Comparison of ENCODE assay signal across 28 cellular contexts in the genomic region with DNA sequence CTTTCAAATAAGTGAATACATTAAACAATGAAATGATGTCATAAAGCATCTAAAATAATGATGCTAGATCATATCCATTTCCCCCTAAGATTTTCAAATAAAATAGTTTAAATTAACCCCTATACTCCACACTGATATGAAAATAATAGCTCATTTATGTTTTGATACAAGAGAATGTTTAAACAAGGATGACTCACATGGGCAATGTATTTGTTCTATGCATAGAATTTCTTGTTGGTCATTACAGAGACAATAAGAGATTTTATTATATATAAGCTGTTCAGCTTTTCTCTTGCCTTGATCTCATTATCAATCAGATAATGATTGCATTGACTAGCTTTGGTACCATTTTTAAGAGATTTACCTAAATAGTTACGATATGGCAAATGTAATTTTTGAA.
"Had no signal": no experiment of that assay in that cellular context is flagged by ENCODE, and none has a peak within 500 bp of the region (broad histone marks: within the 10 kb centered on the region; RNA-seq: fewer than 3 reads in every experiment).

No MANE protein-coding gene starts in this region.

- H3K9me3 Mint-ChIP-seq: activated B cell treated with CpG ODN at 0.5 μM for 24 hours; activated CD4-positive, alpha-beta T cell treated with anti-CD3 and anti-CD28 coated beads, Interleukin-2, amount 10 ng/mL, durations not matched to agents 24 days and 14 days; activated naive CD8-positive, alpha-beta T cell treated with anti-CD3 and anti-CD28 coated beads, Interleukin-2, amount 50 U/mL, for 24 hours; activated T-cell treated with anti-CD3 and anti-CD28 coated beads, Interleukin-2, amount 50 U/mL, for 24 hours had no signal

- H3K4me1 Mint-ChIP-seq: activated CD4-positive, alpha-beta T cell treated with anti-CD3 and anti-CD28 coated beads, Interleukin-2, amount 10 ng/mL, durations not matched to agents 24 days and 14 days; activated CD8-positive, alpha-beta memory T cell treated with anti-CD3 and anti-CD28 coated beads, Interleukin-2, amount 10 ng/mL, durations not matched to agents 7 days and 5 days; activated naive CD8-positive, alpha-beta T cell treated with anti-CD3 and anti-CD28 coated beads, Interleukin-2, amount 50 U/mL, for 24 hours; T-cell had no signal

- H3K36me3 Mint-ChIP-seq: activated CD8-positive, alpha-beta memory T cell treated with anti-CD3 and anti-CD28 coated beads, Interleukin-2, amount 10 ng/mL, durations not matched to agents 7 days and 5 days; activated naive CD4-positive, alpha-beta T cell treated with anti-CD3 and anti-CD28 coated beads, Interleukin-2, amount 50 U/mL, for 72 hours; T-cell had no signal

- H3K27ac Mint-ChIP-seq: activated B cell treated with CpG ODN at 0.5 μM for 24 hours; activated CD4-positive, alpha-beta T cell treated with anti-CD3 and anti-CD28 coated beads, Interleukin-2, amount 10 ng/mL, durations not matched to agents 24 days and 14 days; activated CD8-positive, alpha-beta memory T cell treated with anti-CD3 and anti-CD28 coated beads, Interleukin-2, amount 10 ng/mL, durations not matched to agents 7 days and 5 days; activated naive CD4-positive, alpha-beta T cell treated with anti-CD3 and anti-CD28 coated beads, Interleukin-2, amount 50 U/mL, for 72 hours; activated naive CD8-positive, alpha-beta T cell treated with anti-CD3 and anti-CD28 coated beads, Interleukin-2, amount 50 U/mL, for 24 hours; activated T-cell treated with anti-CD3 and anti-CD28 coated beads, Interleukin-2, amount 50 U/mL, for 24 hours; activated T-helper 1 cell treated with anti-CD3 and anti-CD28 coated beads, Interleukin-12 subunit alpha, Interleukin-12 subunit beta, Interleukin-2, Interleukin-4 antibody, amounts not matched to agents 30 ng/mL and 10 ng/mL and 1 ng/mL, durations not matched to agents 14 hours and 24 hours and 36 hours; T-cell had no signal

- H3K9me3 ChIP-seq: ascending aorta, body of pancreas had no signal

- H3K27ac ChIP-seq: ascending aorta, body of pancreas, cardiac muscle cell had no signal

- H3K4me3 Mint-ChIP-seq: activated B cell treated with CpG ODN at 0.5 μM for 24 hours; activated CD4-positive, alpha-beta T cell treated with anti-CD3 and anti-CD28 coated beads, Interleukin-2, amount 10 ng/mL, durations not matched to agents 24 days and 14 days; activated CD8-positive, alpha-beta memory T cell treated with anti-CD3 and anti-CD28 coated beads, Interleukin-2, amount 10 ng/mL, durations not matched to agents 7 days and 5 days; activated naive CD8-positive, alpha-beta T cell treated with anti-CD3 and anti-CD28 coated beads, Interleukin-2, amount 50 U/mL, for 24 hours; activated T-cell treated with anti-CD3 and anti-CD28 coated beads, Interleukin-2, amount 50 U/mL, for 24 hours; activated T-helper 1 cell treated with anti-CD3 and anti-CD28 coated beads, Interleukin-12 subunit alpha, Interleukin-12 subunit beta, Interleukin-2, Interleukin-4 antibody, amounts not matched to agents 30 ng/mL and 10 ng/mL and 1 ng/mL, durations not matched to agents 14 hours and 24 hours and 36 hours; T-cell had no signal

- H3K36me3 ChIP-seq: ascending aorta, cardiac muscle cell had no signal

- H3K4me3 ChIP-seq: ascending aorta, body of pancreas, cardiac muscle cell had no signal

- H3K27me3 Mint-ChIP-seq: activated B cell treated with CpG ODN at 0.5 μM for 24 hours; activated CD4-positive, alpha-beta T cell treated with anti-CD3 and anti-CD28 coated beads, Interleukin-2, amount 10 ng/mL, durations not matched to agents 24 days and 14 days; activated CD8-positive, alpha-beta memory T cell treated with anti-CD3 and anti-CD28 coated beads, Interleukin-2, amount 10 ng/mL, durations not matched to agents 7 days and 5 days; activated naive CD8-positive, alpha-beta T cell treated with anti-CD3 and anti-CD28 coated beads, Interleukin-2, amount 50 U/mL, for 24 hours; activated T-cell treated with anti-CD3 and anti-CD28 coated beads, Interleukin-2, amount 50 U/mL, for 24 hours; T-cell had no signal

- H3K27me3 ChIP-seq: ascending aorta, body of pancreas, cardiac muscle cell had no signal

- H3K4me1 ChIP-seq: ascending aorta had no signal

- DNase-seq: activated B cell treated with CpG ODN at 0.5 μM for 24 hours; activated CD4-positive, alpha-beta T cell treated with anti-CD3 and anti-CD28 coated beads for 1 hour; activated CD4-positive, alpha-beta T cell treated with anti-CD3 and anti-CD28 coated beads, Interleukin-2, amount 10 ng/mL, durations not matched to agents 24 days and 14 days; activated CD4-positive, alpha-beta T cell treated with anti-CD3 and anti-CD28 coated beads, Interleukin-2, amount 50 U/mL, for 48 hours; activated CD8-positive, alpha-beta memory T cell treated with anti-CD3 and anti-CD28 coated beads, Interleukin-2, amount 10 ng/mL, durations not matched to agents 7 days and 5 days; activated effector memory CD4-positive, alpha-beta T cell treated with Interleukin-2 at 50 U/mL for 16 hours; activated naive CD4-positive, alpha-beta T cell; activated naive CD8-positive, alpha-beta T cell treated with anti-CD3 and anti-CD28 coated beads, Interleukin-2, amount 50 U/mL, for 24 hours; activated T-cell treated with anti-CD3 and anti-CD28 coated beads, Interleukin-2, amount 50 U/mL, for 24 hours; amniotic stem cell; body of pancreas; KBM-7; NCI-H1048; NCI-H146; NCI-H187 treated with DMSO at 0.1 percent for 48 hours; NCI-H2081 treated with DMSO at 0.1 percent for 48 hours; NCI-H2227 treated with DMSO at 0.1 percent for 48 hours; NCI-H446 treated with DMSO at 0.1 percent for 48 hours; NCI-H524 treated with DMSO at 0.1 percent for 48 hours; NCI-H82; SHP77 treated with DMSO at 0.1 percent for 48 hours; T-cell; T-helper 2 cell; T1000 had no signal
